8 cellular contexts compared by ENCODE assay signal in the genomic region with DNA sequence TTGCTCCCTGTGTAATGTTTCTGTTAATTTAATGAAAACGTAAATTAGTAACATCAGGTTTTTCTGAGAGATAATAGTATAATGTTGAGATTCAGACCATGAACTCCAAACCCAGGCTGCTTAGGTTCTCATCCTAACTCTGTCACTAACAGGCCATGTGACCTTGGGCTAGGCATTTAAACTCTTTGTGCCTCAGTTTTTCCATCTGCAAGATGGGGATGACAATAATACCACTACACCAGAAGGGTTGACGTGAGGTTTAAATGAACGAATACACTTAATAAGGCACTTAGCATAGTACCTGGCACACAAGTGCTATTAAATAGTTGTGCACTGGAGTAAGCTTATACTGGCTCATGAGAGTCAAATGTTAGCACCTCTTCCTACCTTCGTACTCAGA.
"Had no signal": no experiment of that assay in that cellular context is flagged by ENCODE, and none has a peak within 500 bp of the region (broad histone marks: within the 10 kb centered on the region; RNA-seq: fewer than 3 reads in every experiment).

No MANE protein-coding gene starts in this region.

- ATAC-seq: GM12878 had no signal

- FAIRE-seq: G401.6, GM12878, GM12891, GM12892, GM18507, GM19239 had no signal

- H3K4me3 ChIP-seq: GM12878 had no signal

- DNase-seq: GDM1, GF-D8 had no signal
